Comparison of ENCODE assay signal across 9 cellular contexts in genomic region chr7:102912742-102913141, GRCh38. TPM values are rescaled to one million over a fixed set of nuclear protein-coding genes. Genes with fewer than 3 reads are reported as not detected.
A peak's percentile ranks its signal among the peaks of the same experiment; 100 is the strongest.
DNase-seq lines count a peak whose midpoint lies in the region; ATAC-seq, FAIRE-seq and TF ChIP-seq lines count a peak whose summit lies in the region.
"Had no signal": no experiment of that assay in that cellular context is flagged by ENCODE, and none has a peak within 500 bp of the region (broad histone marks: within the 10 kb centered on the region; RNA-seq: fewer than 3 reads in every experiment).

A gene with protein sequence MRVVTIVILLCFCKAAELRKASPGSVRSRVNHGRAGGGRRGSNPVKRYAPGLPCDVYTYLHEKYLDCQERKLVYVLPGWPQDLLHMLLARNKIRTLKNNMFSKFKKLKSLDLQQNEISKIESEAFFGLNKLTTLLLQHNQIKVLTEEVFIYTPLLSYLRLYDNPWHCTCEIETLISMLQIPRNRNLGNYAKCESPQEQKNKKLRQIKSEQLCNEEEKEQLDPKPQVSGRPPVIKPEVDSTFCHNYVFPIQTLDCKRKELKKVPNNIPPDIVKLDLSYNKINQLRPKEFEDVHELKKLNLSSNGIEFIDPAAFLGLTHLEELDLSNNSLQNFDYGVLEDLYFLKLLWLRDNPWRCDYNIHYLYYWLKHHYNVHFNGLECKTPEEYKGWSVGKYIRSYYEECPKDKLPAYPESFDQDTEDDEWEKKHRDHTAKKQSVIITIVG (plus strand): TSS chr7:102913000. CDS start chr7:102933914, 20,914 bp downstream.

- TF ChIP-seq CTCF in uterus (IDR thresholded peaks at IDR 0.05), result no peak
- no peak for TF ChIP-seq CTCF in D721Med (IDR thresholded peaks at IDR 0.05; ENCODE audit: insufficient read depth, missing control alignments)

- TF ChIP-seq POLR2A in uterus (IDR thresholded peaks at IDR 0.05), result no peak

- H3K9ac ChIP-seq in iPS-20b (ENCODE audit: low read depth, low read length), result peak within 1 kb of the TSS; percentile 58; the same call in 1 of the 2 replicates

- WGBS in small intestine, 3 donors, result 51 to 74% (median 74%) methylated on average over 6 of the region's 6 CpGs

- intact Hi-C loops in uterus (cut with DNase I; ENCODE audit: low total_unique reads), result no loop called here

- ATAC-seq in SK-N-SH treated with all-trans-retinoic acid at 6 μM for 48 hours (peak; percentile 85), HG03354 (IDR thresholded peaks at IDR 0.05; ENCODE audit: poor library complexity, severe bottlenecking, unreplicated experiment) (no peak)

- peak within 1 kb of the TSS; percentile 58; the same call in 1 of the 2 replicates for H3K4me3 ChIP-seq in iPS-20b (ENCODE audit: low read length)
- peak within 1 kb of the TSS; percentile 8 to 36 for H3K4me3 ChIP-seq in uterus
- no peak within 1 kb of the TSS for H3K4me3 ChIP-seq in small intestine (ENCODE audit: low read depth in 1 of 2, low read length in 2 of 2)

- H3K27ac ChIP-seq in iPS-20b (ENCODE audit: low read length), result no peak within 1 kb of the TSS
- peak within 1 kb of the TSS; percentile 50 to 75 for H3K27ac ChIP-seq in uterus
- no peak within 1 kb of the TSS for H3K27ac ChIP-seq in small intestine (ENCODE audit: low read depth in 1 of 2, low read length in 1 of 2)

- H3K9me3 ChIP-seq in iPS-20b (ENCODE audit: insufficient read depth, low read depth, low read length) (no peaks in the 10 kb centered on the region), uterus (no peaks in the 10 kb centered on the region), small intestine (ENCODE audit: control insufficient read depth, low read depth) (no peaks in the 10 kb centered on the region)

- DNase-seq in NCI-H146 (lab: John Stamatoyannopoulos, UW) (peak; percentile 42), NCI-H146 treated with DMSO at 0.1 percent for 48 hours (lab: John Stamatoyannopoulos, UW; ENCODE audit: unreplicated experiment) (no peak), uterus (peak in 1 of 2 donors; percentile 26), D721Med (ENCODE audit: insufficient read length, low spot score) (no peak), small intestine (no peak)

- peaks cover 22% of the 10 kb centered on the region; the same call in 1 of the 2 replicates for H3K4me1 ChIP-seq in iPS-20b (ENCODE audit: insufficient read depth, low read length)
- H3K4me1 ChIP-seq in uterus, result no peaks in the 10 kb centered on the region
- H3K4me1 ChIP-seq in small intestine (ENCODE audit: control insufficient read depth in 2 of 2, insufficient read depth in 1 of 2, low read depth in 1 of 2, low read length in 1 of 2), result no peaks in the 10 kb centered on the region

- no peaks in the 10 kb centered on the region for H3K36me3 ChIP-seq in iPS-20b (ENCODE audit: insufficient read depth, low read depth, low read length)
- H3K36me3 ChIP-seq in uterus, result no peaks in the 10 kb centered on the region
- no peaks in the 10 kb centered on the region for H3K36me3 ChIP-seq in small intestine (ENCODE audit: control insufficient read depth in 2 of 2, insufficient read depth in 2 of 2, low read length in 2 of 2)

- H3K27me3 ChIP-seq in iPS-20b (ENCODE audit: insufficient read depth, low read length) (no peaks in the 10 kb centered on the region), uterus (no peaks in the 10 kb centered on the region), small intestine (ENCODE audit: control insufficient read depth in 2 of 2, insufficient read depth in 2 of 2, low read length in 2 of 2) (no peaks in the 10 kb centered on the region)

- FAIRE-seq in D721Med (lab: Jason Lieb, UNC) (no peak), small intestine (lab: Jason Lieb, UNC) (no peak)
- FAIRE-seq: A204.1 had no signal

TF ChIP-seq in SK-N-SH treated with all-trans-retinoic acid at 6 μM for 48 hours, 23 proteins besides CTCF, POLR2A, EP300 and RAD21:
- TF ChIP-seq ESRRG (CRISPR knock-in tag; IDR thresholded peaks at IDR 0.05) (no peak), CSRNP3 (CRISPR knock-in tag; IDR thresholded peaks at IDR 0.05) (no peak), ISL1 (CRISPR knock-in tag; IDR thresholded peaks at IDR 0.05) (peak; percentile 30; the same call in 1 of the 2 replicates), ZC3H10 (CRISPR knock-in tag; IDR thresholded peaks at IDR 0.05) (no peak)

RNA-seq across cellular contexts. Expression of the gene that starts here (rescaled TPM):
- total RNA-seq in uterus, result 100 to 1,000 TPM in 1 of 4 donors, 1 to 10 TPM in 2, under 1 TPM in 1; 0.29 to 180 (median 4.9) TPM
- under 1 TPM in 2 of 3 donors, not detected in 1; 0.27 to 0.61 TPM for polyA plus RNA-seq in small intestine

Comparison
In these comparisons a context has a peak if more than half of its experiments do, and no peak if none do; other contexts are left out.
1. H3K27ac ChIP-seq: peak in uterus (2 of 2); none in iPS-20b (single experiment) and small intestine (0 of 2).
2. H3K4me3 ChIP-seq: peak in iPS-20b (single experiment) and uterus (2 of 2); none in small intestine (0 of 2).